8 cellular contexts compared by ENCODE assay signal in the genomic region with DNA sequence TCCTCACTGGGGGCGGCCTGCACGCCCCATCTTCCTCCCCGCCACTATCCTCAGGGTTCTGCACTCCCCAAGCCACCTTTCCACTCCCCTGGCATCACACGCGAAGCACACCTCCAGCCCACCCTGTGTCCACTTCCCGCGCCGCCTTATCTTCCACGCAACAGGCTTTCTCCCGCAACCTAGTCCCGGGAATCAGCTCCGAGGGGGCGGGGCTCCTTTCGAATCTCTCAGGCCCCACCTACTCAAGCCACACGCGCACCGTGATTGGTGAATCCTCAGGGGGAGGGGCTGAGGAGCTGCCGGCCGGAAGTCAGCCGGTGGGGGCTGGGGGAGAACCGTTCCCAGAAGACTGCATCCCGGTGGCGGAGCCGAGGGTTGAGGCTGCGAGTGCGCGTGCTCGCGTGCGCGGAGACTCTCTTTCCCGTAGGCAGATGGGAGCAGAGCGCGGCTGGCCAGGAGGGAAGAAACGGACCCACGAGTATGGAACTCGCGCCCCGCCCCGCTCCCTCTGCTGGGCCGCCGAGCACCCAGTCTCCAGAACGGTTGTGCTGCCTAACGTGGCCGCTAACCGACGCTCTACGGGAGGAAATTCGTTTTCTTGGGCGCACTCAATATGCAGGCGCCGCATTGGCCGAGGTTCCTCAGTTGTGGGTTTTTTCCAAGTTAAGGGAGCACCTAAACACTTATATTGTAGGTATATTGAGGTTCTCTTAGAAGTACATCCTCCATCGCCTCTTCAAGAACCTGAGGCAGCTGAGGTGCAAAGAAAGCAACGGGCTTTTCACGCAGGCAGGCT. TPM values are rescaled to one million over a fixed set of nuclear protein-coding genes. Genes with fewer than 3 reads are reported as not detected.
DNase-seq lines count a peak whose midpoint lies in the region; ATAC-seq and TF ChIP-seq lines count a peak whose summit lies in the region.

A gene (minus strand): TSS at position 194 of the 796 bp plus-strand sequence.

- H3K36me3 Mint-ChIP-seq in IgD-negative memory B cell = peaks cover 1% of the 10 kb centered on the region

- H3K9me3 ChIP-seq in mucosa of rectum (ENCODE audit: control insufficient read depth in 2 of 2, low read length in 2 of 2) = no peaks in the 10 kb centered on the region

- no peaks in the 10 kb centered on the region for H3K27me3 Mint-ChIP-seq in IgD-negative memory B cell

- no peaks in the 10 kb centered on the region for H3K36me3 ChIP-seq in mucosa of rectum (ENCODE audit: control insufficient read depth in 2 of 2, insufficient read depth in 2 of 2, low read length in 2 of 2)

- no peaks in the 10 kb centered on the region for H3K27me3 ChIP-seq in mucosa of rectum (ENCODE audit: control insufficient read depth in 2 of 2, insufficient read depth in 2 of 2, low read length in 2 of 2)

- H3K4me1 ChIP-seq in mucosa of rectum (ENCODE audit: control insufficient read depth in 2 of 2, insufficient read depth in 2 of 2, low read length in 2 of 2) = peaks cover 15 to 17% of the 10 kb centered on the region in 2 donors

- H3K27ac Mint-ChIP-seq in IgD-negative memory B cell = peak within 1 kb of the TSS; percentile 2 to 99 (median 90)

- H3K4me3 ChIP-seq in epithelial cell of proximal tubule (ENCODE audit: low read depth, low read length) = peak within 1 kb of the TSS; percentile 63
- peak within 1 kb of the TSS; percentile 85 to 90 for H3K4me3 ChIP-seq in mucosa of rectum (ENCODE audit: low read length in 2 of 2)

- H3K9ac ChIP-seq in mucosa of rectum (ENCODE audit: low read depth in 1 of 2, low read length in 2 of 2) = peak within 1 kb of the TSS; percentile 82 to 83

- peaks cover 8 to 11% (median 9%) of the 10 kb centered on the region in 3 donors for H3K4me1 Mint-ChIP-seq in IgD-negative memory B cell

- peak; percentile 37 for TF ChIP-seq CTCF in epithelial cell of proximal tubule (conservative IDR thresholded peaks at IDR 0.05; ENCODE audit: low read depth, low read length)

- peak; percentile 97 for ATAC-seq in GM21529 (IDR thresholded peaks at IDR 0.05; ENCODE audit: unreplicated experiment)

- DNase-seq in DMS153 treated with DMSO at 0.1 percent for 48 hours (lab: John Stamatoyannopoulos, UW; ENCODE audit: unreplicated experiment) = peak; percentile 95
- DNase-seq in OCI-M2 (lab: John Stamatoyannopoulos, UW; ENCODE audit: unreplicated experiment) = peak; percentile 52
- DNase-seq in activated T-cell treated with anti-CD3 and anti-CD28 coated beads for 48 hours (ENCODE audit: low read depth) = peak; percentile 84
- no peak for DNase-seq in epithelial cell of proximal tubule (ENCODE audit: low read depth)
- DNase-seq in stimulated activated CD8-positive, alpha-beta memory T cell treated with anti-CD3 and anti-CD28 coated beads, Interleukin-4, amount 100 ng/mL, for 48 hours = peak; percentile 93

- H3K27ac ChIP-seq in mucosa of rectum (ENCODE audit: low read depth in 2 of 2, low read length in 2 of 2) = peak within 1 kb of the TSS; percentile 82 to 86

- no peaks in the 10 kb centered on the region for H3K9me3 Mint-ChIP-seq in IgD-negative memory B cell

- H3K4me3 Mint-ChIP-seq in IgD-negative memory B cell = peak within 1 kb of the TSS; percentile 85 to 100 (median 96)

RNA-seq across cellular contexts. Expression of the gene that starts here (rescaled TPM):
- polyA plus RNA-seq in IgD-negative memory B cell = not detected
- 56.6 and 67.9 TPM in 2 replicates for total RNA-seq in epithelial cell of proximal tubule
